Comparison of ENCODE assay signal across 11 cellular contexts in the genomic region with DNA sequence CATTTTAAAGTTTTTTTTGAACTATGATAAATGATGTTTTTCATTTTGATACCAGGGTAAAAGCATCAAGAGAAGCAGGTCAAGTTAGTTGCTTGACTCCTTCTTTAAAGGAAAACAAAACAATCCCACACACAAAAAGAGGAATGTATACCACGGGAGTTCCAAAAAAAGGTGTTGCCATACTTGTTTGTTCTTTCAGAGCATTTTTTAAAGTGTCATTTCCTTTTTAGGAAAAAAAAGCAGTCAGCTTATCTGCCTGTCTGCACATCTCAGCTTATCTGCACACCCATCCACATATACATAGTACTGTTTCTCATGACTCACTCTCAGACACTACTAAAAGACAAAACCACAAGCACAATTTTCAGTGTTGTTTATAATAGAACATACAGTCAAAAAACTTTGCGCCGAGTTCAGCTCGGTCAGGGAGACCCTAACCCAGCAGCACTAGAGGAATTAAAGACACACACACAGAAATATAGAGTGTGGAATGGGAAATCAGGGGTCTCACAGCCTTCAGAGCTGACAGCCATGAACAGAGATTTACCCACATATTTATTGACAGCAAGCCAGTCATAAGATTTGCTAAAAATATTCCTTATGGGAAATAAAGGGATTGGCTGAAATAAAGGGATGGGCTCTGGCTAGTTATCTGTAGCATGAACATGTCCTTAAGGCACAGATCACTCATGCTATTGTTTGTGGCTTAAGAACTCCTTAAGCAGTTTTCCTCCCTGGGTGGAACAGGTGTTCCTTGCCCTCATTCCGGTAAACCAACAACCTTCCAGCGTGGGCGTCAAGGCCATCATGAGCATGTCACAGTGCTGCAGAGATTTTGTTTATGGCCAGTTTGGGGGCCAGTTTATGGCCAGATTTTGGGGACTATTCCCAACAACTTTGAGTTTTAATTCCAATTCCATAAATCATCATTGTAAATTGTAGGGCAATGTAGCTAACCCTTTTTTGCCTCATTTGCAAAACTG. TPM values are rescaled to one million over a fixed set of nuclear protein-coding genes. Genes with fewer than 3 reads are reported as not detected.
DNase-seq lines count a peak whose midpoint lies in the region; ATAC-seq, FAIRE-seq and TF ChIP-seq lines count a peak whose summit lies in the region.
"Had no signal": no experiment of that assay in that cellular context is flagged by ENCODE, and none has a peak within 500 bp of the region (broad histone marks: within the 10 kb centered on the region; RNA-seq: fewer than 3 reads in every experiment).

No MANE protein-coding gene starts in this region.

- ATAC-seq in GM19463 (IDR thresholded peaks at IDR 0.05; ENCODE audit: unreplicated experiment): peak; percentile 93
- ATAC-seq in GM19023 (IDR thresholded peaks at IDR 0.05; ENCODE audit: unreplicated experiment): no peak

- DNase-seq in CD14-positive monocyte (ENCODE audit: low spot score) (no peak), HT1080 (ENCODE audit: low read depth) (peak; percentile 5), bronchial epithelial cell (ENCODE audit: low read depth) (peak; percentile 15), chondrocyte (ENCODE audit: low spot score) (no peak), NCI-H2107 treated with DMSO at 0.1 percent for 48 hours (lab: John Stamatoyannopoulos, UW; ENCODE audit: unreplicated experiment) (no peak), ureter (ENCODE audit: low spot score) (no peak)
- DNase-seq: activated naive CD8-positive, alpha-beta T cell treated with anti-CD3 and anti-CD28 coated beads, Interleukin-2, amount 10 ng/mL, durations not matched to agents 7 days and 5 days; NCI-H1092 treated with DMSO at 0.1 percent for 48 hours had no signal

- no peaks in the 10 kb centered on the region for H3K36me3 ChIP-seq in bronchial epithelial cell (ENCODE audit: control insufficient read depth, insufficient read depth, low read length)
- H3K36me3 ChIP-seq: suprapubic skin had no signal

- no peaks in the 10 kb centered on the region for H3K27me3 ChIP-seq in bronchial epithelial cell (ENCODE audit: control insufficient read depth, insufficient read depth, low read length)
- H3K27me3 ChIP-seq: suprapubic skin had no signal

- H3K36me3 Mint-ChIP-seq in CD14-positive monocyte: peaks cover 15 to 19% of the 10 kb centered on the region in 2 donors
- no peaks in the 10 kb centered on the region for H3K36me3 Mint-ChIP-seq in chondrocyte (ENCODE audit: low read depth)
- H3K36me3 Mint-ChIP-seq: activated naive CD8-positive, alpha-beta T cell treated with anti-CD3 and anti-CD28 coated beads, Interleukin-2, amount 10 ng/mL, durations not matched to agents 7 days and 5 days had no signal

- H3K27ac Mint-ChIP-seq in CD14-positive monocyte (peak overlapping the region; percentile 84 to 95 (median 92)), chondrocyte (ENCODE audit: unreplicated experiment) (no peak overlapping the region)
- H3K27ac Mint-ChIP-seq: activated naive CD8-positive, alpha-beta T cell treated with anti-CD3 and anti-CD28 coated beads, Interleukin-2, amount 10 ng/mL, durations not matched to agents 7 days and 5 days had no signal

- TF ChIP-seq CTCF in CD14-positive monocyte (IDR thresholded peaks at IDR 0.05) (no peak), bronchial epithelial cell (IDR thresholded peaks at IDR 0.05; ENCODE audit: insufficient read depth, low read length, severe bottlenecking) (no peak), chondrocyte (IDR thresholded peaks at IDR 0.05) (no peak)

- H3K4me3 ChIP-seq in bronchial epithelial cell (ENCODE audit: low read depth, low read length): no peak overlapping the region
- H3K4me3 ChIP-seq: suprapubic skin had no signal

- no peaks in the 10 kb centered on the region for H3K27me3 Mint-ChIP-seq in CD14-positive monocyte (ENCODE audit: low read depth in 3 of 3)
- peaks cover 3% of the 10 kb centered on the region for H3K27me3 Mint-ChIP-seq in chondrocyte (ENCODE audit: low read depth)

- FAIRE-seq in bronchial epithelial cell (lab: Jason Lieb, UNC): no peak

- H3K4me3 Mint-ChIP-seq in CD14-positive monocyte (peak overlapping the region in 1 of 2 donors; percentile 82), chondrocyte (ENCODE audit: unreplicated experiment) (no peak overlapping the region)
- H3K4me3 Mint-ChIP-seq: activated naive CD8-positive, alpha-beta T cell treated with anti-CD3 and anti-CD28 coated beads, Interleukin-2, amount 10 ng/mL, durations not matched to agents 7 days and 5 days had no signal

- intact Hi-C loops in CD14-positive monocyte (cut with micrococcal nuclease): loop anchor here in 1 of 2 donors (10.0 kb wide), 1 partner anchor 245 kb away; no protein-coding TSS in a partner anchor

- H3K4me1 Mint-ChIP-seq in CD14-positive monocyte (peaks cover 67% of the 10 kb centered on the region), chondrocyte (ENCODE audit: low read depth) (no peaks in the 10 kb centered on the region)
- H3K4me1 Mint-ChIP-seq: activated naive CD8-positive, alpha-beta T cell treated with anti-CD3 and anti-CD28 coated beads, Interleukin-2, amount 10 ng/mL, durations not matched to agents 7 days and 5 days had no signal

- H3K9me3 Mint-ChIP-seq in CD14-positive monocyte (peaks cover 0 to 2% (median 0%) of the 10 kb centered on the region in 7 donors), chondrocyte (ENCODE audit: low read depth) (no peaks in the 10 kb centered on the region)
- H3K9me3 Mint-ChIP-seq: activated naive CD8-positive, alpha-beta T cell treated with anti-CD3 and anti-CD28 coated beads, Interleukin-2, amount 10 ng/mL, durations not matched to agents 7 days and 5 days had no signal

RNA-seq across cellular contexts. Expression of a gene that starts 11.4 kb away (rescaled TPM):
- 1,000 to 10,000 TPM; 1,418 to 1,917 TPM for polyA plus RNA-seq in CD14-positive monocyte
- not detected in 2 replicates for total RNA-seq in HT1080 (2014; rRNA removed; shearing (Covaris generic))
- not detected in 2 replicates for polyA plus RNA-seq in HT1080 (2015; cell fraction: cytosol; rRNA removed)
- not detected in 2 replicates for polyA plus RNA-seq in HT1080 (2015; cell fraction: nucleus; rRNA removed)
- not detected in 2 replicates for total RNA-seq in bronchial epithelial cell
- not detected in 3 replicates for total RNA-seq in chondrocyte
- 2.1 TPM for total RNA-seq in ureter

RNA-seq across cellular contexts. Expression of a gene that starts 38.7 kb away (rescaled TPM):
- not detected for polyA plus RNA-seq in CD14-positive monocyte
- not detected in 2 replicates for total RNA-seq in HT1080 (2014; rRNA removed; shearing (Covaris generic))
- not detected in 2 replicates for polyA plus RNA-seq in HT1080 (2015; cell fraction: cytosol; rRNA removed)
- polyA plus RNA-seq in HT1080 (2015; cell fraction: nucleus; rRNA removed): not detected in 2 replicates
- total RNA-seq in bronchial epithelial cell (not detected in 2 replicates), chondrocyte (not detected in 3 replicates), ureter (not detected)
- total RNA-seq: activated naive CD8-positive, alpha-beta T cell treated with anti-CD3 and anti-CD28 coated beads, Interleukin-2, amount 10 ng/mL, durations not matched to agents 7 days and 5 days; suprapubic skin had no signal

RNA-seq across cellular contexts. Expression of a gene that starts 47.8 kb away (rescaled TPM):
- not detected for polyA plus RNA-seq in CD14-positive monocyte
- not detected in 2 replicates for total RNA-seq in HT1080 (2014; rRNA removed; shearing (Covaris generic))
- not detected in 2 replicates for polyA plus RNA-seq in HT1080 (2015; cell fraction: cytosol; rRNA removed)
- not detected in 2 replicates for polyA plus RNA-seq in HT1080 (2015; cell fraction: nucleus; rRNA removed)
- not detected in 2 replicates for total RNA-seq in bronchial epithelial cell
- total RNA-seq in chondrocyte: not detected in 3 replicates
- not detected for total RNA-seq in ureter
- total RNA-seq: activated naive CD8-positive, alpha-beta T cell treated with anti-CD3 and anti-CD28 coated beads, Interleukin-2, amount 10 ng/mL, durations not matched to agents 7 days and 5 days; suprapubic skin had no signal

Comparison
In these comparisons a context has a peak if more than half of its experiments do, and no peak if none do; other contexts are left out.
1. DNase-seq: peak in HT1080 (single experiment) and bronchial epithelial cell (single experiment); none in CD14-positive monocyte (single experiment), chondrocyte (single experiment), NCI-H2107 treated with DMSO at 0.1 percent for 48 hours (single experiment) and ureter (single experiment).